Comparison of ENCODE assay signal across 27 cellular contexts in the genomic region with DNA sequence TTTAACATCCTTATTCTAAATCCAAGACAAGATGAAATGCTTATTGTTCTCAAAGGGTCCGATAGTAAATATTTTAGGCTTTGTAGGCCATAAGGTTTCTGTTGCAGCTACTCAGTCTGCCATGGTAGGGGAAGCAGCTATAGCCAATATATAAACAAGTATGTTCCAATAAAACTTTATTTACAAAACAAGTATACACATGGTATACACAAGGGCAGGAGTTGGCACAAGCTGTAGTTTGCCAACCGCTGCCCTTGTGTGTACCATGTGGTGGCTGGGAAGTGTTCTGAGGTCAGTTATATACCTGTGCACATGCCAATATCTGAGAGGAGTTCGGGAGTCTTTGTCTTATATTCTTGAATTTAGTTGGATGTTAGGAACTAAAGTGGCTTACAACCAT.
"Had no signal": no experiment of that assay in that cellular context is flagged by ENCODE, and none has a peak within 500 bp of the region (broad histone marks: within the 10 kb centered on the region; RNA-seq: fewer than 3 reads in every experiment).

No MANE protein-coding gene starts in this region.

- ATAC-seq: stimulated activated effector memory CD8-positive, alpha-beta T cell treated with anti-CD3 and anti-CD28 coated beads, Interleukin-12 subunit alpha, Interleukin-12 subunit beta, amount 100 ng/mL, for 72 hours; stimulated activated memory B cell treated with anti-CD40 and anti-IgM and Interleukin-4, amounts not matched to agents 10 μg/mL and 1 μg/mL and 100 μg/mL, for 72 hours; stimulated activated naive B cell treated with anti-CD40 and anti-IgM and Interleukin-4, amounts not matched to agents 10 μg/mL and 1 μg/mL and 100 μg/mL, for 72 hours; stimulated activated naive CD8-positive, alpha-beta T cell treated with anti-CD3 and anti-CD28 coated beads, Interleukin-15, amount 100 ng/mL, for 72 hours; stimulated activated naive CD8-positive, alpha-beta T cell treated with anti-CD3 and anti-CD28 coated beads, Interleukin-15, Interleukin-2, amounts not matched to agents 100 U/mL and 50 U/mL, for 24 hours; upper lobe of right lung had no signal

- DNase-seq: stimulated activated CD4-positive, alpha-beta T cell treated with anti-CD3 and anti-CD28 coated beads, Interleukin-2, amount 100 ng/mL, for 48 hours; stimulated activated CD4-positive, alpha-beta T cell treated with anti-CD3 and anti-CD28 coated beads, Interleukin-4, amount 100 ng/mL, for 1 hour; stimulated activated CD4-positive, alpha-beta T cell treated with anti-CD3 and anti-CD28 coated beads, Interleukin-4, amount 100 ng/mL, for 24 hours; stimulated activated CD4-positive, alpha-beta T cell treated with anti-CD3 and anti-CD28 coated beads, Interleukin-4, amount 100 ng/mL, for 4 hours; stimulated activated CD8-positive, alpha-beta memory T cell treated with anti-CD3 and anti-CD28 coated beads, Interleukin-4, amount 100 ng/mL, for 48 hours; stimulated activated naive B cell treated with anti-CD40 and anti-IgM and Interleukin-4, amounts not matched to agents 10 μg/mL and 1 μg/mL and 100 μg/mL, for 72 hours; stimulated activated naive CD4-positive, alpha-beta T cell; stimulated activated naive CD4-positive, alpha-beta T cell treated with Interleukin-2 at 50 U/mL for 16 hours; stimulated activated naive CD8-positive, alpha-beta T cell treated with anti-CD3 and anti-CD28 coated beads, Interleukin-15, amount 100 ng/mL, for 72 hours; stimulated activated naive CD8-positive, alpha-beta T cell treated with anti-CD3 and anti-CD28 coated beads, Interleukin-15, Interleukin-2, amounts not matched to agents 100 U/mL and 50 U/mL, for 24 hours; stomach; substantia nigra; testis; thyroid gland; tibial artery; transverse colon; trophoblast cell; upper lobe of left lung; upper lobe of right lung; uterus had no signal

- H3K27ac ChIP-seq: stomach, suprapubic skin, testis, thoracic aorta, thyroid gland, tibial artery, tibial nerve, transverse colon, upper lobe of left lung, upper lobe of right lung, uterus, vagina had no signal

- H3K4me3 ChIP-seq: stomach, suprapubic skin, testis, thoracic aorta, thyroid gland, tibial artery, tibial nerve, transverse colon, upper lobe of left lung, upper lobe of right lung, uterus, vagina had no signal

- H3K9me3 ChIP-seq: stomach, suprapubic skin, testis, thoracic aorta, thyroid gland, tibial artery, tibial nerve, transverse colon, upper lobe of left lung, upper lobe of right lung, uterus, vagina had no signal

- H3K36me3 ChIP-seq: stomach, suprapubic skin, thoracic aorta, thyroid gland, transverse colon, upper lobe of left lung, upper lobe of right lung, uterus, vagina had no signal

- H3K4me1 ChIP-seq: suprapubic skin, testis, tibial artery, tibial nerve, transverse colon, upper lobe of left lung, upper lobe of right lung, uterus, vagina had no signal

- FAIRE-seq: urothelium cell line had no signal

- H3K27me3 ChIP-seq: stomach, suprapubic skin, testis, thyroid gland, tibial artery, tibial nerve, transverse colon, upper lobe of left lung, upper lobe of right lung, uterus, vagina had no signal
